Comparison of ENCODE assay signal across 7 cellular contexts in the genomic region with DNA sequence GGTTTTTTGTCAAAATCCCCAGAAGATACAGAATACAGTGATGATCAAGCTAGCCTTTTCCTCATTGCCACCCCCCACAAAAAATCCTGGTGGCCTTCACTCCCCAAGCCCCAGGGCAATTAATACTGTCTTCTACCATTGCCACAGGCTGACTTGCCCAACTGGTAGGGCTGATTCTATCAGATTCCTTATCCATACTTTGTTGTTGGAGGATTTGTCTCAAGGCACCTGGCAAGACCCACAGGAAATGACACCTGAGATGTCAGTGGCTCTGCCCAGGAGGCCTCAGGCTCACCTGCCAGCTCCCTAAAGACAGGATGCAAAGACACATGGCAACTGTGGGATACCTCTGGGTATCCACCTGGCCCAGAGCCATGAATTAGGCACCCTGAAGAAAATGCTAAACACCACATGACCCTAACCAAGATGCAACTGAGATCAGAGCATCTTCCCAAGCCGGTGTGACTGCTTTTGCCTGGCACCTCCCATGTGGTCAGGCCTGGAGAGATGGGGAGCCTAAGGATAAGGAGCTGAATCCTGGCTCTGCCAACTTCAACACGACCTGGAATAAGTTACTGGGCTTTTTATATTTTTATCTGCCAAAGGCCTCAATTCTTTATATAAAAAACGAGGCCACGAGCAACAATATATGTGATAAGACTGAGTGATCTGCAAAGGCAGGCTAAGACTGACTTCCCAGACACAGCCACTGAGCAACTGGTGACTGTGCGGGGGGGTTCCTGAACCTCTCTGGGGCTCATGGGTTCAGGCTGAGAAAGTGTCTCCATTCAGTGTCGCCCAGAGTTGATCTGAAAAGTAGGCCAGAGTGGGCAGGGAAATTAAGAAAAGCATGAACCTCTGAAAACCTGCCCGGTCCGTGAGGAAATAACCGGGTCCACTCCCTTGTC. TPM values are rescaled to one million over a fixed set of nuclear protein-coding genes. Genes with fewer than 3 reads are reported as not detected.
A peak's percentile ranks its signal among the peaks of the same experiment; 100 is the strongest.
DNase-seq lines count a peak whose midpoint lies in the region; ATAC-seq and TF ChIP-seq lines count a peak whose summit lies in the region.

No MANE protein-coding gene starts in this region.

- H3K9me3 ChIP-seq in neuron (ENCODE audit: low read length): no peaks in the 10 kb centered on the region

- ATAC-seq in GM18909 (IDR thresholded peaks at IDR 0.05; ENCODE audit: poor library complexity, unreplicated experiment) (peak; percentile 24), HG03280 (IDR thresholded peaks at IDR 0.05; ENCODE audit: unreplicated experiment) (peak; percentile 35)

- H3K4me3 ChIP-seq in epithelial cell of proximal tubule (ENCODE audit: low read depth, low read length) (peak overlapping the region; percentile 65), neuron (ENCODE audit: low read length) (peak overlapping the region; percentile 61)

- H3K4me1 ChIP-seq in neuron (ENCODE audit: insufficient read depth, low read length): peaks cover 13% of the 10 kb centered on the region

- DNase-seq in activated CD4-positive, alpha-beta T cell treated with anti-CD3 and anti-CD28 coated beads, Interleukin-2, amount 50 U/mL, for 4 hours: peak; percentile 34 to 36
- DNase-seq in epithelial cell of proximal tubule (ENCODE audit: low read depth): no peak
- DNase-seq in superior temporal gyrus (ENCODE audit: extremely low spot score): no peak
- DNase-seq in NCI-H128 (lab: John Stamatoyannopoulos, UW; ENCODE audit: unreplicated experiment): no peak

- H3K27me3 ChIP-seq in neuron (ENCODE audit: insufficient read depth, low read length): no peaks in the 10 kb centered on the region

- H3K36me3 ChIP-seq in neuron (ENCODE audit: insufficient read depth, low read length): peaks cover 3% of the 10 kb centered on the region

- no peak for TF ChIP-seq CTCF in epithelial cell of proximal tubule (conservative IDR thresholded peaks at IDR 0.05; ENCODE audit: low read depth, low read length)

- peak overlapping the region; percentile 32 for H2AFZ ChIP-seq in neuron (ENCODE audit: low read depth, low read length)

RNA-seq across cellular contexts. Expression of gene ATOX1, which starts 0.9 kb away (rescaled TPM):
- total RNA-seq in epithelial cell of proximal tubule: 146 and 222 TPM in 2 replicates

RNA-seq across cellular contexts. Expression of gene G3BP1, which starts 14.3 kb away (rescaled TPM):
- total RNA-seq in epithelial cell of proximal tubule: 118 and 194 TPM in 2 replicates

Comparison
In these comparisons a context has a peak if more than half of its experiments do, and no peak if none do; other contexts are left out.
1. DNase-seq: peak in activated CD4-positive, alpha-beta T cell treated with anti-CD3 and anti-CD28 coated beads, Interleukin-2, amount 50 U/mL, for 4 hours (2 of 2); none in epithelial cell of proximal tubule (single experiment), superior temporal gyrus (single experiment) and NCI-H128 (single experiment).